ENCODE assay signal across 12 cellular contexts in the genomic region with DNA sequence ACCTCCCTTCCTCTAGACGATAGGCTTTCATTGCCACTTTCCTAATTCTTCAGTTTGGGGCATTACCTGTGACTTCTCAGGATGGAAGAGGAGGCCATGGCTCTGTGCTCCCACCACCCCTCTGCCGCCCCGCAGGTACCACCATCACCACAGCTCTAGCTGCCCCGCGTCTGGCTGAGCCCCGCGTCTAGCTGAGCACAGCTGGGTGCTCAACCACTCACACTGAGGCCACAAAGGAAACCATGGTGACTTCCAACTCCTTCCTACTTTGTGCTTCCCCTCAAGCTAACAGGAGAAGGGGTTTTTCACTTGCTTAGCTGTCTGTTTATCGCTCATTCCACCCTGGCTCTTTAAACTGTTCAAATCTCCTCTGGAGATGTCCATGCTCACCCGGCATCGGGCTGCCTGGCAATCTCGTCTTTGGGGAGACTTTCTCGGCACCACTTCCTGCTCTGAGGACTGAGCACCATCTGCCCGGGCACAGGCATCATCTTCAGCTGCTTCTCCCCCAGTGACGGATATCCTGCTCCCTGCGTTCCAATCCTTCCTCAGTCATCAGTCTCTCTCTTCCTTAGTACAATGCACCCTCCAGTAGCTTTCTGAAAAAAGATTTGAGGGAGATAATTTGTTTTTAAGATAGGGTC. TPM values are rescaled to one million over a fixed set of nuclear protein-coding genes. Genes with fewer than 3 reads are reported as not detected.
DNase-seq lines count a peak whose midpoint lies in the region; ATAC-seq and TF ChIP-seq lines count a peak whose summit lies in the region.
"Had no signal": no experiment of that assay in that cellular context is flagged by ENCODE, and none has a peak within 500 bp of the region (broad histone marks: within the 10 kb centered on the region; RNA-seq: fewer than 3 reads in every experiment).

No MANE protein-coding gene starts in this region.

- H3K27ac ChIP-seq in KOPT-K1 (ENCODE audit: low read depth, low read length, poor library complexity, severe bottlenecking) (peak overlapping the region; percentile 21), rectal smooth muscle tissue (ENCODE audit: low read depth, low read length) (peak overlapping the region; percentile 33)
- no peak overlapping the region for H3K27ac ChIP-seq in CD8-positive, alpha-beta memory T cell (ENCODE audit: low read depth, low read length)
- H3K27ac ChIP-seq: epithelial cell of prostate had no signal

- no peak for TF ChIP-seq CTCF in brain (conservative IDR thresholded peaks at IDR 0.05)

- H3K27me3 ChIP-seq in rectal smooth muscle tissue (ENCODE audit: control insufficient read depth, insufficient read depth, low read length): no peaks in the 10 kb centered on the region
- no peaks in the 10 kb centered on the region for H3K27me3 ChIP-seq in CD8-positive, alpha-beta memory T cell (ENCODE audit: insufficient read depth, low read length, poor library complexity, severe bottlenecking)
- H3K27me3 ChIP-seq: transverse colon had no signal

- ATAC-seq in GM19324 (IDR thresholded peaks at IDR 0.05; ENCODE audit: low FRiP score, unreplicated experiment): no peak

- H3K4me3 Mint-ChIP-seq in brain: peak overlapping the region in 2 of 5 experiments; percentile 9 to 26
- H3K4me3 Mint-ChIP-seq in CD8-positive, alpha-beta memory T cell: no peak overlapping the region
- H3K4me3 Mint-ChIP-seq: activated CD4-positive, alpha-beta T cell treated with anti-CD3 and anti-CD28 coated beads, Interleukin-2, amount 10 ng/mL, durations not matched to agents 7 days and 5 days had no signal

- no peak overlapping the region for H3K9ac ChIP-seq in rectal smooth muscle tissue (ENCODE audit: low read length)

- H3K36me3 Mint-ChIP-seq in brain: peaks cover 37% of the 10 kb centered on the region
- H3K36me3 Mint-ChIP-seq in CD8-positive, alpha-beta memory T cell: peaks cover 0 to 65% (median 10%) of the 10 kb centered on the region in 3 donors

- peak overlapping the region; percentile 76 to 91 (median 88) for H3K27ac Mint-ChIP-seq in brain
- peak overlapping the region in 2 of 8 donors; percentile 45 to 86 for H3K27ac Mint-ChIP-seq in CD8-positive, alpha-beta memory T cell
- H3K27ac Mint-ChIP-seq: activated CD4-positive, alpha-beta T cell treated with anti-CD3 and anti-CD28 coated beads, Interleukin-2, amount 10 ng/mL, durations not matched to agents 7 days and 5 days; activated T-helper 2 cell treated with anti-CD3 and anti-CD28 coated beads, Interferon-gamma antibody, Interleukin-2, Interleukin-4, amounts not matched to agents 10 μg/mL and 5 μg/mL and 100 μg/mL, durations not matched to agents 14 hours and 24 hours and 36 hours had no signal

- DNase-seq in DMS53 (lab: John Stamatoyannopoulos, UW) (peak; percentile 55), DMS53 treated with DMSO at 0.1 percent for 48 hours (lab: John Stamatoyannopoulos, UW; ENCODE audit: unreplicated experiment) (no peak)
- DNase-seq in activated CD4-positive, alpha-beta T cell treated with anti-CD3 and anti-CD28 coated beads, Interleukin-2, amount 50 U/mL, for 48 hours: no peak
- DNase-seq in CD8-positive, alpha-beta memory T cell: no peak
- DNase-seq: activated CD4-positive, alpha-beta T cell treated with anti-CD3 and anti-CD28 coated beads, Interleukin-2, amount 10 ng/mL, durations not matched to agents 7 days and 5 days had no signal

- H3K4me1 Mint-ChIP-seq in brain: peaks cover 60% of the 10 kb centered on the region
- H3K4me1 Mint-ChIP-seq in CD8-positive, alpha-beta memory T cell: peaks cover 0 to 9% (median 0%) of the 10 kb centered on the region in 3 donors

- peaks cover 49% of the 10 kb centered on the region for H3K36me3 ChIP-seq in KOPT-K1 (ENCODE audit: insufficient read depth, low read length)
- no peaks in the 10 kb centered on the region for H3K36me3 ChIP-seq in rectal smooth muscle tissue (ENCODE audit: control insufficient read depth, insufficient read depth, low read length)
- H3K36me3 ChIP-seq in CD8-positive, alpha-beta memory T cell (ENCODE audit: insufficient read depth, low read length): no peaks in the 10 kb centered on the region
- H3K36me3 ChIP-seq: transverse colon had no signal

- no peak overlapping the region for H3K4me3 ChIP-seq in rectal smooth muscle tissue (ENCODE audit: low read length)
- no peak overlapping the region for H3K4me3 ChIP-seq in CD8-positive, alpha-beta memory T cell (ENCODE audit: low read length)
- H3K4me3 ChIP-seq: transverse colon had no signal

- H3K9me3 Mint-ChIP-seq in brain: no peaks in the 10 kb centered on the region
- no peaks in the 10 kb centered on the region for H3K9me3 Mint-ChIP-seq in CD8-positive, alpha-beta memory T cell
- H3K9me3 Mint-ChIP-seq: activated CD4-positive, alpha-beta T cell treated with anti-CD3 and anti-CD28 coated beads, Interleukin-2, amount 10 ng/mL, durations not matched to agents 7 days and 5 days; activated T-helper 2 cell treated with anti-CD3 and anti-CD28 coated beads, Interferon-gamma antibody, Interleukin-2, Interleukin-4, amounts not matched to agents 10 μg/mL and 5 μg/mL and 100 μg/mL, durations not matched to agents 14 hours and 24 hours and 36 hours had no signal

- H3K4me1 ChIP-seq in rectal smooth muscle tissue (ENCODE audit: control insufficient read depth, insufficient read depth, low read length): peaks cover 20% of the 10 kb centered on the region
- no peaks in the 10 kb centered on the region for H3K4me1 ChIP-seq in CD8-positive, alpha-beta memory T cell (ENCODE audit: insufficient read depth, low read length)

- CTCF ChIA-PET in CD8-positive, alpha-beta memory T cell (lab: Charles Lee): no interaction called here

- no peaks in the 10 kb centered on the region for H3K9me3 ChIP-seq in KOPT-K1 (ENCODE audit: insufficient read depth, low read length, poor library complexity, severe bottlenecking)
- no peaks in the 10 kb centered on the region for H3K9me3 ChIP-seq in CD8-positive, alpha-beta memory T cell (ENCODE audit: low read length)
- H3K9me3 ChIP-seq: transverse colon had no signal

- POLR2A ChIA-PET in CD8-positive, alpha-beta memory T cell (lab: Charles Lee): no interaction called here

- H3K27me3 Mint-ChIP-seq in brain: no peaks in the 10 kb centered on the region
- H3K27me3 Mint-ChIP-seq in CD8-positive, alpha-beta memory T cell: no peaks in the 10 kb centered on the region
- H3K27me3 Mint-ChIP-seq: activated CD4-positive, alpha-beta T cell treated with anti-CD3 and anti-CD28 coated beads, Interleukin-2, amount 10 ng/mL, durations not matched to agents 7 days and 5 days had no signal

RNA-seq across cellular contexts. Expression of gene MAD1L1, which starts 59.4 kb away (rescaled TPM):
- 42.7 TPM for polyA plus RNA-seq in brain (ENCODE audit: insufficient read depth, low read depth, low replicate concordance)
- total RNA-seq in CD8-positive, alpha-beta memory T cell: 10 to 100 TPM; 43.6 to 47.3 TPM
- polyA plus RNA-seq in CD8-positive, alpha-beta memory T cell: 185 TPM
